ENCODE assay signal across 8 cellular contexts in the genomic region with DNA sequence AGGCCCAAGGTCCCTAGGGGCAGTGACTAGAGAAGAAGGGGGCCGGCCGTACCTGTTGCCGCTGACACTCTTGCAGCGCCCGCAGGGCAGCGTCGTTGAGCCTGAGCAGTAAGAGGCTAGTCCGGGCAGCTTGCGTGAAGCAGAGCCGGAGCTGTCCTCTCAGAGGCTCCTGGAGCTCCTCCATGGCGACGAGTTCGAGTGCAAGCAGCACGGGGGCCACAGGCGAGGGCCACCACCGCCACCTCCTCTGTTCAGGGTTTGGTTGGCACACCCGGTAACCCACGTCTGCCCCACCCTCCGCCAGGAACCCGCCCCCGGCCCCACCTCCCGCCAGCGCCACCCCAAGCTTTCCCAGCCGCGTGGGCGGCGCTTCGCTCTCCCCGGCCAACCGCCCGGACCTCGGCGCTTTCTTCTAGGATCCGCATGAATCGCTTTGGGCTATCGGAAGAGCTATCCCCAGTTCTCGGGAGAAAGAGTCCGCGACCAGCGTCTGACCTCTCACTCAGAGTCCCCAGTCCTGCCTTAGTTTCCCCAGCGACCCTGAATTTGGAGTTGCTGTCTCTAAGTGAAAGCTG. TPM values are rescaled to one million over a fixed set of nuclear protein-coding genes. Genes with fewer than 3 reads are reported as not detected.
A peak's percentile ranks its signal among the peaks of the same experiment; 100 is the strongest.
DNase-seq lines count a peak whose midpoint lies in the region; ATAC-seq and TF ChIP-seq lines count a peak whose summit lies in the region.

A gene with protein sequence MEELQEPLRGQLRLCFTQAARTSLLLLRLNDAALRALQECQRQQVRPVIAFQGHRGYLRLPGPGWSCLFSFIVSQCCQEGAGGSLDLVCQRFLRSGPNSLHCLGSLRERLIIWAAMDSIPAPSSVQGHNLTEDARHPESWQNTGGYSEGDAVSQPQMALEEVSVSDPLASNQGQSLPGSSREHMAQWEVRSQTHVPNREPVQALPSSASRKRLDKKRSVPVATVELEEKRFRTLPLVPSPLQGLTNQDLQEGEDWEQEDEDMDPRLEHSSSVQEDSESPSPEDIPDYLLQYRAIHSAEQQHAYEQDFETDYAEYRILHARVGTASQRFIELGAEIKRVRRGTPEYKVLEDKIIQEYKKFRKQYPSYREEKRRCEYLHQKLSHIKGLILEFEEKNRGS (minus strand): TSS at position 249 of the 575 bp plus-strand sequence. CDS start 65 bp downstream, at position 184.

- H3K4me1 Mint-ChIP-seq in activated CD8-positive, alpha-beta T cell treated with anti-CD3 and anti-CD28 coated beads, Interleukin-2, amount 10 ng/mL, durations not matched to agents 7 days and 5 days (ENCODE audit: low read depth), result peaks cover 28% of the 10 kb centered on the region
- peaks cover 9% of the 10 kb centered on the region for H3K4me1 Mint-ChIP-seq in mesothelial cell of epicardium

- H3K4me1 ChIP-seq in effector memory CD4-positive, alpha-beta T cell (ENCODE audit: control insufficient read depth, insufficient read depth, low read length, poor library complexity, severe bottlenecking), result peaks cover 10% of the 10 kb centered on the region

- ATAC-seq in GM19025 (IDR thresholded peaks at IDR 0.05; ENCODE audit: low read depth, unreplicated experiment), result peak; percentile 35
- peak; percentile 23 for ATAC-seq in HG03342 (IDR thresholded peaks at IDR 0.05; ENCODE audit: unreplicated experiment)
- peak; percentile 79 for ATAC-seq in activated CD8-positive, alpha-beta T cell treated with anti-CD3 and anti-CD28 coated beads, Interleukin-2, amount 10 ng/mL, durations not matched to agents 7 days and 5 days

- POLR2A ChIA-PET in activated CD8-positive, alpha-beta T cell treated with anti-CD3 and anti-CD28 coated beads, Interleukin-2, amount 10 ng/mL, durations not matched to agents 7 days and 5 days (lab: Charles Lee), result interaction anchor here (0.6 to 2.7 kb wide), 11 partner anchors 12 to 51 kb away, joined by 3 to 18 read pairs (median 6); a partner anchor contains a TSS

- no peaks in the 10 kb centered on the region for H3K9me3 Mint-ChIP-seq in activated CD8-positive, alpha-beta T cell treated with anti-CD3 and anti-CD28 coated beads, Interleukin-2, amount 10 ng/mL, durations not matched to agents 7 days and 5 days (ENCODE audit: insufficient read depth)
- no peaks in the 10 kb centered on the region for H3K9me3 Mint-ChIP-seq in mesothelial cell of epicardium

- H3K9me3 ChIP-seq in effector memory CD4-positive, alpha-beta T cell (ENCODE audit: control insufficient read depth, low read length), result no peaks in the 10 kb centered on the region

- no peak for TF ChIP-seq CTCF in AG10803 (conservative IDR thresholded peaks at IDR 0.05; ENCODE audit: low read length)
- no peak for TF ChIP-seq CTCF in mesothelial cell of epicardium (IDR thresholded peaks at IDR 0.05; ENCODE audit: unreplicated experiment)

- DNase-seq in AG10803 (ENCODE audit: low read depth), result peak; percentile 57
- DNase-seq in NCI-H69 (lab: John Stamatoyannopoulos, UW), result peak; percentile 95
- DNase-seq in activated CD8-positive, alpha-beta T cell treated with anti-CD3 and anti-CD28 coated beads, Interleukin-2, amount 10 ng/mL, durations not matched to agents 7 days and 5 days, result peak; percentile 85
- peak; percentile 62 to 72 (median 69) for DNase-seq in effector memory CD4-positive, alpha-beta T cell
- peak in 1 of 2 experiments; percentile 50 for DNase-seq in mesothelial cell of epicardium (ENCODE audit: low spot score in 2 of 2, unreplicated experiment in 2 of 2)
- peak; percentile 54 for DNase-seq in stimulated activated CD8-positive, alpha-beta memory T cell treated with anti-CD3 and anti-CD28 coated beads, Interleukin-4, amount 100 ng/mL, for 24 hours (ENCODE audit: low read depth)

- H3K36me3 Mint-ChIP-seq in activated CD8-positive, alpha-beta T cell treated with anti-CD3 and anti-CD28 coated beads, Interleukin-2, amount 10 ng/mL, durations not matched to agents 7 days and 5 days (ENCODE audit: low read depth), result peaks cover 32% of the 10 kb centered on the region
- peaks cover 9% of the 10 kb centered on the region for H3K36me3 Mint-ChIP-seq in mesothelial cell of epicardium

- no peaks in the 10 kb centered on the region for H3K27me3 ChIP-seq in effector memory CD4-positive, alpha-beta T cell (replicated peaks; ENCODE audit: control insufficient read depth, insufficient read depth, low read length, poor library complexity, severe bottlenecking)

- H3K36me3 ChIP-seq in effector memory CD4-positive, alpha-beta T cell (ENCODE audit: control insufficient read depth, insufficient read depth, low read length), result peaks cover 15% of the 10 kb centered on the region

- peak within 1 kb of the TSS; percentile 82 for H3K4me3 ChIP-seq in AG10803 (ENCODE audit: low read length)
- peak within 1 kb of the TSS; percentile 85 for H3K4me3 ChIP-seq in effector memory CD4-positive, alpha-beta T cell (ENCODE audit: insufficient read depth, low read depth, low read length, poor library complexity, severe bottlenecking)

- peak within 1 kb of the TSS; percentile 95 for H3K27ac Mint-ChIP-seq in activated CD8-positive, alpha-beta T cell treated with anti-CD3 and anti-CD28 coated beads, Interleukin-2, amount 10 ng/mL, durations not matched to agents 7 days and 5 days
- H3K27ac Mint-ChIP-seq in mesothelial cell of epicardium, result no peak within 1 kb of the TSS

- H3K4me3 Mint-ChIP-seq in activated CD8-positive, alpha-beta T cell treated with anti-CD3 and anti-CD28 coated beads, Interleukin-2, amount 10 ng/mL, durations not matched to agents 7 days and 5 days, result peak within 1 kb of the TSS; percentile 92
- peak within 1 kb of the TSS; percentile 78 for H3K4me3 Mint-ChIP-seq in mesothelial cell of epicardium

- peak within 1 kb of the TSS; percentile 61 for H3K27ac ChIP-seq in effector memory CD4-positive, alpha-beta T cell (ENCODE audit: insufficient read depth, low read length, poor library complexity, severe bottlenecking)

- no peaks in the 10 kb centered on the region for H3K27me3 Mint-ChIP-seq in activated CD8-positive, alpha-beta T cell treated with anti-CD3 and anti-CD28 coated beads, Interleukin-2, amount 10 ng/mL, durations not matched to agents 7 days and 5 days (ENCODE audit: low read depth)
- peaks cover 6% of the 10 kb centered on the region for H3K27me3 Mint-ChIP-seq in mesothelial cell of epicardium (ENCODE audit: low read depth)

- CTCF ChIA-PET in activated CD8-positive, alpha-beta T cell treated with anti-CD3 and anti-CD28 coated beads, Interleukin-2, amount 10 ng/mL, durations not matched to agents 7 days and 5 days (lab: Charles Lee), result interaction anchor here (0.5 to 3.6 kb wide), 20 partner anchors 8 to 1835 kb away, joined by 3 to 42 read pairs (median 6); a partner anchor contains a TSS

RNA-seq across cellular contexts. Expression of the gene that starts here (rescaled TPM):
- total RNA-seq in activated CD8-positive, alpha-beta T cell treated with anti-CD3 and anti-CD28 coated beads, Interleukin-2, amount 10 ng/mL, durations not matched to agents 7 days and 5 days, result 1 to 10 TPM; 3.1 to 4.4 TPM
- 0.69 to 1.2 TPM (median 0.90 TPM) in 3 replicates for total RNA-seq in mesothelial cell of epicardium

Comparison
In these comparisons a context has a peak if more than half of its experiments do, and no peak if none do; other contexts are left out.
1. ATAC-seq: peak in every context shown above with its lines; median percentile 79 in activated CD8-positive, alpha-beta T cell treated with anti-CD3 and anti-CD28 coated beads, Interleukin-2, amount 10 ng/mL, durations not matched to agents 7 days and 5 days; 35 in GM19025; 23 in HG03342.